Comparison of ENCODE assay signal across 8 cellular contexts in genomic region chr19:45670670-45671453, GRCh38. TPM values are rescaled to one million over a fixed set of nuclear protein-coding genes. Genes with fewer than 3 reads are reported as not detected.
DNase-seq lines count a peak whose midpoint lies in the region; ATAC-seq and TF ChIP-seq lines count a peak whose summit lies in the region.

No MANE protein-coding gene starts in this region.

- H3K9me3 ChIP-seq in DOHH2 (ENCODE audit: control insufficient read depth, insufficient read depth, low read length) = no peaks in the 10 kb centered on the region
- H3K9me3 ChIP-seq in mesodermal cell (ENCODE audit: control insufficient read depth, low read length) = no peaks in the 10 kb centered on the region
- H3K9me3 ChIP-seq in stomach = no peaks in the 10 kb centered on the region

- H3K4me1 ChIP-seq in DOHH2 (ENCODE audit: control insufficient read depth, low read length) (peaks cover 38% of the 10 kb centered on the region), mesodermal cell (ENCODE audit: control insufficient read depth, insufficient read depth, low read length, poor library complexity, severe bottlenecking) (peaks cover 2% of the 10 kb centered on the region), stomach (peaks cover 29 to 38% (median 36%) of the 10 kb centered on the region in 4 donors)

- no peak for TF ChIP-seq EP300 in stomach (IDR thresholded peaks at IDR 0.05)

- H3F3A ChIP-seq in DOHH2 (ENCODE audit: control insufficient read depth, insufficient read depth) = peaks cover 16% of the 10 kb centered on the region

- no peaks in the 10 kb centered on the region for H3K36me3 ChIP-seq in DOHH2 (ENCODE audit: control insufficient read depth, low read length)
- no peaks in the 10 kb centered on the region for H3K36me3 ChIP-seq in mesodermal cell (ENCODE audit: control insufficient read depth, insufficient read depth, low read length)
- peaks cover 0 to 6% (median 2%) of the 10 kb centered on the region in 4 donors for H3K36me3 ChIP-seq in stomach

- peak overlapping the region; percentile 56 for H3K4me2 ChIP-seq in DOHH2 (ENCODE audit: low read length)

- no peak for TF ChIP-seq POLR2A in stomach (IDR thresholded peaks at IDR 0.05)

- H3K27me3 Mint-ChIP-seq in activated CD8-positive, alpha-beta T cell treated with anti-CD3 and anti-CD28 coated beads for 36 hours = peaks cover 10% of the 10 kb centered on the region

- no peaks in the 10 kb centered on the region for H3K36me3 Mint-ChIP-seq in activated CD8-positive, alpha-beta T cell treated with anti-CD3 and anti-CD28 coated beads for 36 hours (ENCODE audit: low read depth)

- peak overlapping the region; percentile 52 for H3K4me3 Mint-ChIP-seq in activated CD8-positive, alpha-beta T cell treated with anti-CD3 and anti-CD28 coated beads for 36 hours

- H3K27me3 ChIP-seq in DOHH2 (ENCODE audit: control insufficient read depth, low read length) (peaks cover 5% of the 10 kb centered on the region; the same call in 1 of the 2 replicates), stomach (peaks cover 10 to 88% (median 31%) of the 10 kb centered on the region in 3 donors)

- no peaks in the 10 kb centered on the region for H3K9me3 Mint-ChIP-seq in activated CD8-positive, alpha-beta T cell treated with anti-CD3 and anti-CD28 coated beads for 36 hours

- ATAC-seq in GM21723 (IDR thresholded peaks at IDR 0.05; ENCODE audit: unreplicated experiment) = peak; percentile 43
- ATAC-seq in activated CD8-positive, alpha-beta T cell treated with anti-CD3 and anti-CD28 coated beads for 36 hours = peak; percentile 61
- ATAC-seq in HG03565 (IDR thresholded peaks at IDR 0.05; ENCODE audit: unreplicated experiment) = no peak

- DNase-seq in NCI-H187 treated with DMSO at 0.1 percent for 48 hours (lab: John Stamatoyannopoulos, UW) (peak; percentile 78), epithelial cell of esophagus (ENCODE audit: low read depth) (peak; percentile 96), stomach (peak; percentile 94)
- peak; percentile 85 for DNase-seq in activated CD8-positive, alpha-beta T cell treated with anti-CD3 and anti-CD28 coated beads for 36 hours

- peaks cover 32% of the 10 kb centered on the region for H3K4me1 Mint-ChIP-seq in activated CD8-positive, alpha-beta T cell treated with anti-CD3 and anti-CD28 coated beads for 36 hours (ENCODE audit: low read depth)

- CTCF ChIA-PET in activated CD8-positive, alpha-beta T cell treated with anti-CD3 and anti-CD28 coated beads for 36 hours (lab: Charles Lee) = interaction anchor here (0.6 to 1.8 kb wide), 5 partner anchors 10 to 28 kb away, joined by 3 to 10 read pairs (median 3); partner anchors contain the start of gene QPCTL

- POLR2A ChIA-PET in activated CD8-positive, alpha-beta T cell treated with anti-CD3 and anti-CD28 coated beads for 36 hours (lab: Charles Lee) = interaction anchor here (0.8 to 1.5 kb wide), 8 partner anchors 8 to 29 kb away, joined by 3 to 5 read pairs (median 3); partner anchors contain the start of gene SNRPD2

- TF ChIP-seq CTCF in DOHH2 (IDR thresholded peaks at IDR 0.05; ENCODE audit: low read depth, low read length, poor library complexity, severe bottlenecking) (no peak), epithelial cell of esophagus (IDR thresholded peaks at IDR 0.05; ENCODE audit: insufficient read depth, low read depth, low read length, missing control alignments) (no peak), stomach (IDR thresholded peaks at IDR 0.05) (no peak)
- TF ChIP-seq CTCF in activated CD8-positive, alpha-beta T cell treated with anti-CD3 and anti-CD28 coated beads for 36 hours (IDR thresholded peaks at IDR 0.05) = no peak

- H3K27ac ChIP-seq in DOHH2 (ENCODE audit: low read depth, low read length) = no peak overlapping the region
- H3K27ac ChIP-seq in mesodermal cell (ENCODE audit: low read depth, low read length, severe bottlenecking) = no peak overlapping the region
- H3K27ac ChIP-seq in stomach = peak overlapping the region; percentile 68 to 78 (median 69)

- H3K27ac Mint-ChIP-seq in activated CD8-positive, alpha-beta T cell treated with anti-CD3 and anti-CD28 coated beads for 36 hours = no peak overlapping the region

- H3K4me3 ChIP-seq in DOHH2 (ENCODE audit: low read length) (peak overlapping the region; percentile 41), epithelial cell of esophagus (ENCODE audit: low read length) (peak overlapping the region; percentile 52), mesodermal cell (ENCODE audit: extremely low read depth, insufficient read depth, low read length, poor library complexity, severe bottlenecking) (peak overlapping the region; percentile 22), stomach (peak overlapping the region; percentile 17 to 45 (median 32))

- H4K20me1 ChIP-seq in DOHH2 (ENCODE audit: control insufficient read depth, insufficient read depth, low read depth, low read length) = no peaks in the 10 kb centered on the region

- WGBS in mesodermal cell (ENCODE audit: insufficient coverage in 2 of 2), 2 experiments = 31 to 34% methylated on average over 22 to 39 of the region's 42 CpGs
- WGBS in stomach, 5 donors = 10 to 14% (median 11%) methylated on average over 30 to 42 of the region's 42 CpGs

- H3K79me2 ChIP-seq in DOHH2 (ENCODE audit: control insufficient read depth, low read length) = no peaks in the 10 kb centered on the region

- no peaks in the 10 kb centered on the region for H3K9me2 ChIP-seq in DOHH2 (replicated peaks; ENCODE audit: control insufficient read depth, low read length)

- intact Hi-C loops in activated CD8-positive, alpha-beta T cell treated with anti-CD3 and anti-CD28 coated beads for 36 hours (cut with micrococcal nuclease) = no loop called here
- intact Hi-C loops in stomach (cut with DNase I; ENCODE audit: low total_unique reads) = no loop called here

RNA-seq across cellular contexts. Expression of gene GIPR, which starts 2.8 kb away (rescaled TPM):
- 1 to 10 TPM; 5.9 to 6.8 TPM for total RNA-seq in activated CD8-positive, alpha-beta T cell treated with anti-CD3 and anti-CD28 coated beads for 36 hours
- polyA plus RNA-seq in mesodermal cell (2013, experiment 1 of 2) = 10.8 TPM
- polyA plus RNA-seq in mesodermal cell (2013, experiment 2 of 2) = 9.3 TPM
- total RNA-seq in stomach = 10 to 100 TPM in 3 of 5 donors, 1 to 10 TPM in 2; 5.1 to 44.9 (median 11.9) TPM
- polyA plus RNA-seq in stomach = 1 to 10 TPM; 1.9 to 2.4 (median 2.1) TPM

RNA-seq across cellular contexts. Expression of gene SNRPD2, which starts 20.9 kb away (rescaled TPM):
- 100 to 1,000 TPM; 918 to 967 TPM for total RNA-seq in activated CD8-positive, alpha-beta T cell treated with anti-CD3 and anti-CD28 coated beads for 36 hours
- 595 TPM for polyA plus RNA-seq in mesodermal cell (2013, experiment 1 of 2)
- 570 TPM for polyA plus RNA-seq in mesodermal cell (2013, experiment 2 of 2)
- 100 to 1,000 TPM in 3 of 5 donors, 10 to 100 TPM in 2; 79.9 to 217 (median 127) TPM for total RNA-seq in stomach
- polyA plus RNA-seq in stomach = 100 to 1,000 TPM; 378 to 511 (median 467) TPM

RNA-seq across cellular contexts. Expression of gene QPCTL, which starts 21.6 kb away (rescaled TPM):
- total RNA-seq in activated CD8-positive, alpha-beta T cell treated with anti-CD3 and anti-CD28 coated beads for 36 hours = 10 to 100 TPM; 31.6 to 31.7 TPM
- 21.8 TPM for polyA plus RNA-seq in mesodermal cell (2013, experiment 1 of 2)
- polyA plus RNA-seq in mesodermal cell (2013, experiment 2 of 2) = 17.3 TPM
- 10 to 100 TPM in 2 of 5 donors, 1 to 10 TPM in 3; 5.8 to 33.6 (median 7.6) TPM for total RNA-seq in stomach
- 1 to 10 TPM; 1.7 to 7.0 (median 4.2) TPM for polyA plus RNA-seq in stomach

RNA-seq across cellular contexts. Expression of gene EML2, which starts 31.7 kb away (rescaled TPM):
- 100 to 1,000 TPM; 103 to 113 TPM for total RNA-seq in activated CD8-positive, alpha-beta T cell treated with anti-CD3 and anti-CD28 coated beads for 36 hours
- 29.1 TPM for polyA plus RNA-seq in mesodermal cell (2013, experiment 1 of 2)
- polyA plus RNA-seq in mesodermal cell (2013, experiment 2 of 2) = 27.9 TPM
- 100 to 1,000 TPM in 2 of 5 donors, 10 to 100 TPM in 3; 17.8 to 387 (median 33.8) TPM for total RNA-seq in stomach
- polyA plus RNA-seq in stomach = 10 to 100 TPM; 28.6 to 53.0 (median 31.8) TPM

RNA-seq across cellular contexts. Expression of gene FBXO46, which starts 59.8 kb away (rescaled TPM):
- 10 to 100 TPM; 28.6 to 34.7 TPM for total RNA-seq in activated CD8-positive, alpha-beta T cell treated with anti-CD3 and anti-CD28 coated beads for 36 hours
- polyA plus RNA-seq in mesodermal cell (2013, experiment 1 of 2) = 10.3 TPM
- 8.8 TPM for polyA plus RNA-seq in mesodermal cell (2013, experiment 2 of 2)
- total RNA-seq in stomach = 10 to 100 TPM in 3 of 5 donors, 1 to 10 TPM in 2; 4.0 to 61.7 (median 12.3) TPM
- polyA plus RNA-seq in stomach = 10 to 100 TPM in 1 of 3 donors, 1 to 10 TPM in 2; 6.3 to 10.1 (median 7.9) TPM

Comparison
In these comparisons a context has a peak if more than half of its experiments do, and no peak if none do; other contexts are left out.
1. H3K27ac ChIP-seq: peak in stomach (5 of 5); none in DOHH2 (single experiment) and mesodermal cell (single experiment).
2. RNA of gene SNRPD2, which starts 20.9 kb away (total RNA-seq): 918 to 967 TPM in activated CD8-positive, alpha-beta T cell treated with anti-CD3 and anti-CD28 coated beads for 36 hours; 79.9 to 217 TPM in stomach; every median in the first group is over 4 times any median in the second.
3. Peak in every context shown above with its lines, with median percentiles within 50 percentile points of each other: H3K4me3 ChIP-seq and DNase-seq.